Comparison of ENCODE assay signal across 8 cellular contexts in genomic region chr17:5249615-5250014, GRCh38. TPM values are rescaled to one million over a fixed set of nuclear protein-coding genes. Genes with fewer than 3 reads are reported as not detected.
DNase-seq lines count a peak whose midpoint lies in the region; ATAC-seq and TF ChIP-seq lines count a peak whose summit lies in the region.

No MANE protein-coding gene starts in this region.

- ATAC-seq in Right ventricle myocardium inferior (peak; percentile 73), HG03571 (IDR thresholded peaks at IDR 0.05; ENCODE audit: unreplicated experiment) (no peak)

- TF ChIP-seq CTCF in WERI-Rb-1 (IDR thresholded peaks at IDR 0.05; ENCODE audit: low read depth, low read length) (peak; percentile 62), cardiac fibroblast (IDR thresholded peaks at IDR 0.05; ENCODE audit: low read depth, low read length) (peak; percentile 70), kidney epithelial cell (IDR thresholded peaks at IDR 0.05; ENCODE audit: insufficient read depth, low read length, poor library complexity, severe bottlenecking) (peak; percentile 66)

- DNase-seq in Right ventricle myocardium inferior (ENCODE audit: missing footprints): no peak
- DNase-seq in cardiac septum (ENCODE audit: low spot score): no peak
- peak; percentile 17 for DNase-seq in NCI-H2171 (lab: John Stamatoyannopoulos, UW)
- DNase-seq in WERI-Rb-1: peak; percentile 65
- DNase-seq in cardiac fibroblast (ENCODE audit: low read depth in 2 of 2): peak; percentile 89
- peak; percentile 35 for DNase-seq in kidney epithelial cell (ENCODE audit: low read depth)
- peak; percentile 62 to 63 for DNase-seq in stimulated activated CD4-positive, alpha-beta T cell treated with anti-CD3 and anti-CD28 coated beads, Interleukin-2, amount 100 ng/mL, for 48 hours

- no peaks in the 10 kb centered on the region for H3K9me3 ChIP-seq in WERI-Rb-1 (ENCODE audit: severe bottlenecking)

- H3K27ac ChIP-seq in WERI-Rb-1: no peak overlapping the region

- H3K36me3 ChIP-seq in WERI-Rb-1 (no peaks in the 10 kb centered on the region), kidney epithelial cell (ENCODE audit: control insufficient read depth, insufficient read depth, low read length) (no peaks in the 10 kb centered on the region)

- H3K27me3 ChIP-seq in WERI-Rb-1 (ENCODE audit: insufficient read depth, low read depth, severe bottlenecking) (no peaks in the 10 kb centered on the region), kidney epithelial cell (ENCODE audit: control insufficient read depth, insufficient read depth, low read length) (no peaks in the 10 kb centered on the region)

- no peak overlapping the region for H3K4me3 ChIP-seq in WERI-Rb-1 (ENCODE audit: low read depth, low read length)
- H3K4me3 ChIP-seq in cardiac fibroblast (replicated peaks in 1 of 2; ENCODE audit: low read depth in 2 of 2, low read length in 2 of 2): no peak overlapping the region
- no peak overlapping the region for H3K4me3 ChIP-seq in kidney epithelial cell (ENCODE audit: low read depth, low read length)

- intact Hi-C loops in Right ventricle myocardium inferior (cut with DNase I) (loop anchor here (10.0 kb wide), 1 partner anchor 185 kb away; the partner anchor contains the start of gene C1QBP), cardiac septum (cut with DNase I) (loop anchor here (10.0 kb wide), 1 partner anchor 185 kb away; the partner anchor contains the start of gene C1QBP)

RNA-seq across cellular contexts. Expression of gene SCIMP, which starts 15.0 kb away (rescaled TPM):
- total RNA-seq in Right ventricle myocardium inferior (1.0 TPM), cardiac septum (0.62 TPM), kidney epithelial cell (not detected in 2 replicates)

RNA-seq across cellular contexts. Expression of gene RABEP1, which starts 32.5 kb away (rescaled TPM):
- total RNA-seq in Right ventricle myocardium inferior (54.2 TPM), cardiac septum (65.2 TPM), kidney epithelial cell (21.8 and 27.7 TPM in 2 replicates)

RNA-seq across cellular contexts. Expression of gene ZNF594, which starts 57.9 kb away (rescaled TPM):
- 7.2 TPM for total RNA-seq in Right ventricle myocardium inferior
- 5.8 TPM for total RNA-seq in cardiac septum
- 9.4 and 10.5 TPM in 2 replicates for total RNA-seq in kidney epithelial cell

Comparison
In these comparisons a context has a peak if more than half of its experiments do, and no peak if none do; other contexts are left out.
1. DNase-seq: peak in NCI-H2171 (single experiment), WERI-Rb-1 (single experiment), cardiac fibroblast (2 of 2), kidney epithelial cell (single experiment) and stimulated activated CD4-positive, alpha-beta T cell treated with anti-CD3 and anti-CD28 coated beads, Interleukin-2, amount 100 ng/mL, for 48 hours (2 of 2); none in Right ventricle myocardium inferior (single experiment) and cardiac septum (single experiment).
2. Peak in every context shown above with its lines, with median percentiles within 50 percentile points of each other: CTCF ChIP-seq.